Comparison of ENCODE assay signal across 9 cellular contexts in genomic region chr2:37456479-37456878, GRCh38.
DNase-seq lines count a peak whose midpoint lies in the region; ATAC-seq, FAIRE-seq and TF ChIP-seq lines count a peak whose summit lies in the region.
"Had no signal": no experiment of that assay in that cellular context is flagged by ENCODE, and none has a peak within 500 bp of the region (broad histone marks: within the 10 kb centered on the region; RNA-seq: fewer than 3 reads in every experiment).

No MANE protein-coding gene starts in this region.

- no peaks in the 10 kb centered on the region for H3K36me3 Mint-ChIP-seq in CD4-positive, alpha-beta T cell (ENCODE audit: low read depth)

- no peaks in the 10 kb centered on the region for H3K27me3 ChIP-seq in CD4-positive, alpha-beta T cell (ENCODE audit: control insufficient read depth, insufficient read depth, low read length)
- no peaks in the 10 kb centered on the region for H3K27me3 ChIP-seq in keratinocyte (ENCODE audit: control insufficient read depth, extremely low read depth, insufficient read depth, low read length)
- H3K27me3 ChIP-seq: upper lobe of left lung had no signal

- H3K9me1 ChIP-seq in keratinocyte (ENCODE audit: control insufficient read depth, extremely low read depth, insufficient read depth, low read length), result no peaks in the 10 kb centered on the region

- H3K4me1 ChIP-seq in keratinocyte (ENCODE audit: control insufficient read depth, extremely low read depth, insufficient read depth, low read length), result peaks cover 32% of the 10 kb centered on the region

- no peak for TF ChIP-seq POLR2A in H54 (IDR thresholded peaks at IDR 0.05; ENCODE audit: low read depth, low read length)

- no peak overlapping the region for H3K27ac ChIP-seq in CD4-positive, alpha-beta T cell (ENCODE audit: low read depth, low read length)
- no peak overlapping the region for H3K27ac ChIP-seq in keratinocyte (ENCODE audit: control insufficient read depth, insufficient read depth, low read length)
- H3K27ac ChIP-seq: upper lobe of left lung had no signal

- TF ChIP-seq CTCF in CD4-positive, alpha-beta T cell (IDR thresholded peaks at IDR 0.05), result no peak
- no peak for TF ChIP-seq CTCF in keratinocyte (optimal IDR thresholded peaks at IDR 0.05 in 1 of 3, IDR thresholded peaks at IDR 0.05 in 1 of 3, conservative IDR thresholded peaks at IDR 0.05 in 1 of 3; ENCODE audit: extremely low read depth in 1 of 3, insufficient read depth in 2 of 3, low read length in 3 of 3)

- H2AFZ ChIP-seq in keratinocyte (ENCODE audit: control insufficient read depth, low read length), result peak overlapping the region; percentile 87

- H3K4me3 ChIP-seq in keratinocyte (ENCODE audit: control insufficient read depth in 2 of 3, extremely low read depth in 1 of 3, insufficient read depth in 2 of 3, low read depth in 1 of 3, low read length in 3 of 3), result no peak overlapping the region
- H3K4me3 ChIP-seq: upper lobe of left lung had no signal

- FAIRE-seq in keratinocyte (lab: Jason Lieb, UNC) (peak; percentile 80), H54 (lab: Jason Lieb, UNC) (no peak)

- peak; percentile 7 to 44 (median 30) for DNase-seq in CD4-positive, alpha-beta T cell
- DNase-seq in Kasumi-1 (lab: John Stamatoyannopoulos, UW) (peak; percentile 91 to 94), keratinocyte (ENCODE audit: low read depth, low spot score) (no peak), H54 (ENCODE audit: insufficient read length, low spot score) (no peak), AG08396 (ENCODE audit: low spot score) (no peak)
- DNase-seq in activated CD8-positive, alpha-beta memory T cell treated with anti-CD3 and anti-CD28 coated beads, Interleukin-2, amount 50 U/mL, for 4 hours, result peak; percentile 20

- peak; percentile 87 for ATAC-seq in CD4-positive, alpha-beta T cell (ENCODE audit: poor library complexity)
- no peak for ATAC-seq in HG02852 (IDR thresholded peaks at IDR 0.05; ENCODE audit: unreplicated experiment)
- no peak for ATAC-seq in GM18502 (IDR thresholded peaks at IDR 0.05; ENCODE audit: poor library complexity, unreplicated experiment)

- peaks cover 7% of the 10 kb centered on the region for H3K9me3 Mint-ChIP-seq in CD4-positive, alpha-beta T cell

- H3K36me3 ChIP-seq in keratinocyte (ENCODE audit: control insufficient read depth in 2 of 2, extremely low read depth in 1 of 2, insufficient read depth in 2 of 2, low read length in 2 of 2), result no peaks in the 10 kb centered on the region
- H3K36me3 ChIP-seq: upper lobe of left lung had no signal

- CTCF ChIA-PET in CD4-positive, alpha-beta T cell (lab: Charles Lee), result interaction anchor here (0.8 to 0.9 kb wide), 2 partner anchors 23 to 130 kb away, joined by 3 to 4 read pairs; no protein-coding TSS in a partner anchor

- H3K9ac ChIP-seq in keratinocyte (ENCODE audit: control insufficient read depth, extremely low read depth, insufficient read depth, low read length), result no peak overlapping the region

- POLR2A ChIA-PET in CD4-positive, alpha-beta T cell (lab: Charles Lee), result interaction anchor here (0.9 to 1.6 kb wide), 5 partner anchors 10 to 214 kb away, joined by 4 to 6 read pairs (median 5); partner anchors contain the start of gene CDC42EP3

- H3K9me3 ChIP-seq in CD4-positive, alpha-beta T cell (ENCODE audit: control insufficient read depth, low read length), result no peaks in the 10 kb centered on the region
- H3K9me3 ChIP-seq in keratinocyte (ENCODE audit: control insufficient read depth, low read depth, low read length), result no peaks in the 10 kb centered on the region
- H3K9me3 ChIP-seq: upper lobe of left lung had no signal

- H4K20me1 ChIP-seq in keratinocyte (ENCODE audit: control insufficient read depth, extremely low read depth, insufficient read depth, low read length), result no peaks in the 10 kb centered on the region

- peaks cover 78% of the 10 kb centered on the region for H3K4me1 Mint-ChIP-seq in CD4-positive, alpha-beta T cell (ENCODE audit: low read depth)

- dilution Hi-C loops in keratinocyte (cut with MboI; ENCODE audit: extremely low pct_ligation_motif_present, low sequenced_read_pairs), result no loop called here

- no peaks in the 10 kb centered on the region for H3K27me3 Mint-ChIP-seq in CD4-positive, alpha-beta T cell

- peak overlapping the region; percentile 86 for H3K27ac Mint-ChIP-seq in CD4-positive, alpha-beta T cell

- H3K79me2 ChIP-seq in keratinocyte (ENCODE audit: control insufficient read depth, insufficient read depth, low read length), result no peaks in the 10 kb centered on the region

- peak overlapping the region; percentile 29 for H3K4me2 ChIP-seq in keratinocyte (ENCODE audit: control insufficient read depth, extremely low read depth, insufficient read depth, low read depth, low read length)

- intact Hi-C loops in CD4-positive, alpha-beta T cell (cut with DNase I, micrococcal nuclease), result no loop called here

- H3K4me3 Mint-ChIP-seq in CD4-positive, alpha-beta T cell, result peak overlapping the region; percentile 56

Comparison
In these comparisons a context has a peak if more than half of its experiments do, and no peak if none do; other contexts are left out.
1. DNase-seq: peak in CD4-positive, alpha-beta T cell (10 of 10), Kasumi-1 (2 of 2) and activated CD8-positive, alpha-beta memory T cell treated with anti-CD3 and anti-CD28 coated beads, Interleukin-2, amount 50 U/mL, for 4 hours (single experiment); none in keratinocyte (single experiment), H54 (single experiment) and AG08396 (single experiment).